In genomic region chr13:66704110-66704509, GRCh38 we compare ENCODE assay signal across 27 cellular contexts.
"Had no signal": no experiment of that assay in that cellular context is flagged by ENCODE, and none has a peak within 500 bp of the region (broad histone marks: within the 10 kb centered on the region; RNA-seq: fewer than 3 reads in every experiment).

No MANE protein-coding gene starts in this region.

- H3K36me3 ChIP-seq: adrenal gland, SJSA1 had no signal

- H3K4me3 Mint-ChIP-seq: activated CD8-positive, alpha-beta T cell treated with anti-CD3 and anti-CD28 coated beads, Interleukin-2, amount 10 ng/mL, durations not matched to agents 7 days and 5 days; activated naive CD8-positive, alpha-beta T cell treated with anti-CD3 and anti-CD28 coated beads, Interleukin-2, amount 10 ng/mL, durations not matched to agents 7 days and 5 days; T-helper 1 cell treated with Interleukin-12 subunit alpha and Interleukin-12 subunit beta and Interleukin-4 antibody, amounts not matched to agents 30 μg/mL and 1 μg/mL, for 36 hours had no signal

- H3K36me3 Mint-ChIP-seq: activated naive CD8-positive, alpha-beta T cell treated with anti-CD3 and anti-CD28 coated beads, Interleukin-2, amount 10 ng/mL, durations not matched to agents 7 days and 5 days had no signal

- H3K27me3 Mint-ChIP-seq: activated naive CD8-positive, alpha-beta T cell treated with anti-CD3 and anti-CD28 coated beads, Interleukin-2, amount 10 ng/mL, durations not matched to agents 7 days and 5 days had no signal

- H3K9me3 ChIP-seq: adrenal gland, SJSA1 had no signal

- H3K4me1 ChIP-seq: adrenal gland, SJSA1 had no signal

- H3K4me3 ChIP-seq: adrenal gland, SJSA1 had no signal

- H3K27me3 ChIP-seq: adrenal gland, SJSA1 had no signal

- H3K27ac ChIP-seq: adrenal gland, SJSA1 had no signal

- DNase-seq: activated CD4-positive, alpha-beta T cell treated with anti-CD3 and anti-CD28 coated beads for 48 hours; activated CD4-positive, alpha-beta T cell treated with anti-CD3 and anti-CD28 coated beads, Interleukin-2, amount 50 U/mL, for 4 hours; activated CD4-positive, CD25-positive, alpha-beta regulatory T cell treated with anti-CD3 and anti-CD28 coated beads, Interleukin-2, amount 50 U/mL, for 72 hours; activated CD8-positive, alpha-beta memory T cell treated with anti-CD3 and anti-CD28 coated beads, Interleukin-2, amount 50 U/mL, for 48 hours; activated CD8-positive, alpha-beta T cell treated with anti-CD3 and anti-CD28 coated beads, Interleukin-2, amount 10 ng/mL, durations not matched to agents 7 days and 5 days; activated naive CD4-positive, alpha-beta T cell treated with anti-CD3 and anti-CD28 coated beads, Interleukin-2, amount 50 U/mL, for 16 hours; activated naive CD8-positive, alpha-beta T cell treated with anti-CD3 and anti-CD28 coated beads, Interleukin-2, amount 10 ng/mL, durations not matched to agents 7 days and 5 days; activated T-cell treated with anti-CD3 and anti-CD28 coated beads, Interleukin-2, amount 50 U/mL, for 1 hour; adrenal gland; anterior cingulate cortex; cerebellar nuclear complex; Kasumi-1; NCI-H1048; NCI-H146; NCI-H187 treated with DMSO at 0.1 percent for 48 hours; NCI-H2081 treated with DMSO at 0.1 percent for 48 hours; NCI-H2171; NCI-H2227 treated with DMSO at 0.1 percent for 48 hours; NCI-H446 treated with DMSO at 0.1 percent for 48 hours; NCI-H524 treated with DMSO at 0.1 percent for 48 hours; NCI-H774; PC-3; SW 1271 had no signal

- ATAC-seq: activated CD8-positive, alpha-beta T cell treated with anti-CD3 and anti-CD28 coated beads, Interleukin-2, amount 10 ng/mL, durations not matched to agents 7 days and 5 days; PC-3; SK-N-SH treated with all-trans-retinoic acid at 6 μM for 48 hours had no signal

- FAIRE-seq: RCC 7860 had no signal

- H3K9me3 Mint-ChIP-seq: activated naive CD8-positive, alpha-beta T cell treated with anti-CD3 and anti-CD28 coated beads, Interleukin-2, amount 10 ng/mL, durations not matched to agents 7 days and 5 days; T-helper 1 cell treated with Interleukin-12 subunit alpha and Interleukin-12 subunit beta and Interleukin-4 antibody, amounts not matched to agents 30 μg/mL and 1 μg/mL, for 36 hours had no signal

- H3K4me1 Mint-ChIP-seq: activated naive CD8-positive, alpha-beta T cell treated with anti-CD3 and anti-CD28 coated beads, Interleukin-2, amount 10 ng/mL, durations not matched to agents 7 days and 5 days had no signal

- H3K27ac Mint-ChIP-seq: activated CD8-positive, alpha-beta T cell treated with anti-CD3 and anti-CD28 coated beads, Interleukin-2, amount 10 ng/mL, durations not matched to agents 7 days and 5 days; activated naive CD8-positive, alpha-beta T cell treated with anti-CD3 and anti-CD28 coated beads, Interleukin-2, amount 10 ng/mL, durations not matched to agents 7 days and 5 days; T-helper 1 cell treated with Interleukin-12 subunit alpha and Interleukin-12 subunit beta and Interleukin-4 antibody, amounts not matched to agents 30 μg/mL and 1 μg/mL, for 36 hours had no signal
